Comparison of ENCODE assay signal across 13 cellular contexts in genomic region chr15:52290329-52290728, GRCh38. TPM values are rescaled to one million over a fixed set of nuclear protein-coding genes. Genes with fewer than 3 reads are reported as not detected.
A peak's percentile ranks its signal among the peaks of the same experiment; 100 is the strongest.
DNase-seq lines count a peak whose midpoint lies in the region; ATAC-seq, FAIRE-seq and TF ChIP-seq lines count a peak whose summit lies in the region.
"Had no signal": no experiment of that assay in that cellular context is flagged by ENCODE, and none has a peak within 500 bp of the region (broad histone marks: within the 10 kb centered on the region; RNA-seq: fewer than 3 reads in every experiment).

No MANE protein-coding gene starts in this region.

- no peak overlapping the region for H3K4me3 Mint-ChIP-seq in activated CD8-positive, alpha-beta memory T cell treated with anti-CD3 and anti-CD28 coated beads, Interleukin-2, amount 10 ng/mL, durations not matched to agents 7 days and 5 days

- no peak for DNase-seq in activated CD8-positive, alpha-beta memory T cell treated with anti-CD3 and anti-CD28 coated beads, Interleukin-2, amount 10 ng/mL, durations not matched to agents 7 days and 5 days
- DNase-seq in activated CD8-positive, alpha-beta memory T cell treated with anti-CD3 and anti-CD28 coated beads, Interleukin-2, amount 50 U/mL, for 48 hours = no peak
- no peak for DNase-seq in Panc1 (ENCODE audit: low read depth, low spot score)
- no peak for DNase-seq in thyroid gland
- no peak for DNase-seq in D721Med (ENCODE audit: insufficient read length, low spot score)
- no peak for DNase-seq in HAP-1 (ENCODE audit: low spot score in 2 of 2)
- DNase-seq: activated CD4-positive, alpha-beta T cell treated with anti-CD3 and anti-CD28 coated beads for 4 hours; DMS153; effector memory CD4-positive, alpha-beta T cell; kidney; upper lobe of right lung had no signal

- POLR2A ChIA-PET in Panc1 (lab: Charles Lee) = interaction anchor here (0.6 kb wide), 1 partner anchor 295 kb away, joined by 5 read pairs; no protein-coding TSS in a partner anchor

- H3K4me3 ChIP-seq in Panc1 (ENCODE audit: low read depth in 2 of 2, low read length in 2 of 2) (no peak overlapping the region), thyroid gland (replicated peaks in 1 of 3) (no peak overlapping the region), HAP-1 (no peak overlapping the region)
- H3K4me3 ChIP-seq: upper lobe of right lung had no signal

- peak; percentile 18 for ATAC-seq in activated CD8-positive, alpha-beta memory T cell treated with anti-CD3 and anti-CD28 coated beads, Interleukin-2, amount 10 ng/mL, durations not matched to agents 7 days and 5 days
- ATAC-seq in HG02763 (IDR thresholded peaks at IDR 0.05; ENCODE audit: unreplicated experiment) (peak; percentile 48), Panc1 (no peak), HG03460 (IDR thresholded peaks at IDR 0.05; ENCODE audit: unreplicated experiment) (no peak)

- CTCF ChIA-PET in activated CD8-positive, alpha-beta memory T cell treated with anti-CD3 and anti-CD28 coated beads, Interleukin-2, amount 10 ng/mL, durations not matched to agents 7 days and 5 days (lab: Charles Lee) = interaction anchor here (0.7 to 1.7 kb wide), 4 partner anchors 13 to 172 kb away, joined by 3 to 5 read pairs (median 3); no protein-coding TSS in a partner anchor
- CTCF ChIA-PET in Panc1 (lab: Charles Lee) = no interaction called here

- no peaks in the 10 kb centered on the region for H3K36me3 Mint-ChIP-seq in activated CD8-positive, alpha-beta memory T cell treated with anti-CD3 and anti-CD28 coated beads, Interleukin-2, amount 10 ng/mL, durations not matched to agents 7 days and 5 days

- 63 to 65% methylated on average over 4 of the region's 4 CpGs for WGBS in thyroid gland, 2 donors

- no peak for FAIRE-seq in D721Med (lab: Jason Lieb, UNC)
- FAIRE-seq: kidney had no signal

- H3K27me3 ChIP-seq in Panc1 (ENCODE audit: control insufficient read depth, insufficient read depth, low read length) (no peaks in the 10 kb centered on the region), thyroid gland (no peaks in the 10 kb centered on the region), HAP-1 (ENCODE audit: low read depth) (no peaks in the 10 kb centered on the region)

- intact Hi-C loops in Panc1 (cut with micrococcal nuclease; ENCODE audit: unreplicated experiment) = no loop called here
- intact Hi-C loops in thyroid gland (cut with DNase I) = no loop called here

- peaks cover 28% of the 10 kb centered on the region for H3K4me1 Mint-ChIP-seq in activated CD8-positive, alpha-beta memory T cell treated with anti-CD3 and anti-CD28 coated beads, Interleukin-2, amount 10 ng/mL, durations not matched to agents 7 days and 5 days

- H3K9me3 ChIP-seq in Panc1 (ENCODE audit: control insufficient read depth, insufficient read depth, low read depth, low read length) (no peaks in the 10 kb centered on the region), thyroid gland (no peaks in the 10 kb centered on the region), HAP-1 (no peaks in the 10 kb centered on the region)
- H3K9me3 ChIP-seq: upper lobe of right lung had no signal

- TF ChIP-seq CTCF in Panc1 (IDR thresholded peaks at IDR 0.05) (no peak), thyroid gland (IDR thresholded peaks at IDR 0.05) (no peak), D721Med (IDR thresholded peaks at IDR 0.05; ENCODE audit: insufficient read depth, missing control alignments) (no peak)

- H3K36me3 ChIP-seq in Panc1 (ENCODE audit: control insufficient read depth, insufficient read depth, low read length) (no peaks in the 10 kb centered on the region), thyroid gland (no peaks in the 10 kb centered on the region), HAP-1 (replicated peaks) (no peaks in the 10 kb centered on the region)
- H3K36me3 ChIP-seq: upper lobe of right lung had no signal

- H3K27ac Mint-ChIP-seq in activated CD8-positive, alpha-beta memory T cell treated with anti-CD3 and anti-CD28 coated beads, Interleukin-2, amount 10 ng/mL, durations not matched to agents 7 days and 5 days = no peak overlapping the region

- H3K4me1 ChIP-seq in Panc1 (ENCODE audit: control insufficient read depth, insufficient read depth, low read length) = peaks cover 64% of the 10 kb centered on the region
- H3K4me1 ChIP-seq in thyroid gland = peaks cover 47 to 54% of the 10 kb centered on the region in 2 donors
- no peaks in the 10 kb centered on the region; the same call in 1 of the 2 replicates for H3K4me1 ChIP-seq in HAP-1

- in situ Hi-C loops in Panc1 (cut with HindIII; ENCODE audit: low pct_unique_long_range_greater_than_20kb, low sequenced_read_pairs) (no loop called here), HAP-1 (cut with MboI; ENCODE audit: low sequenced_read_pairs) (no loop called here)

- H3K27me3 Mint-ChIP-seq in activated CD8-positive, alpha-beta memory T cell treated with anti-CD3 and anti-CD28 coated beads, Interleukin-2, amount 10 ng/mL, durations not matched to agents 7 days and 5 days = peaks cover 32% of the 10 kb centered on the region

- TF ChIP-seq POLR2A in thyroid gland (IDR thresholded peaks at IDR 0.05) = no peak

- H3K9me3 Mint-ChIP-seq in activated CD8-positive, alpha-beta memory T cell treated with anti-CD3 and anti-CD28 coated beads, Interleukin-2, amount 10 ng/mL, durations not matched to agents 7 days and 5 days (ENCODE audit: low read depth) = no peaks in the 10 kb centered on the region

- peak overlapping the region; percentile 13; the same call in 1 of the 2 replicates for H3K27ac ChIP-seq in Panc1 (ENCODE audit: low read length)
- peak overlapping the region; percentile 60 to 91 (median 91) for H3K27ac ChIP-seq in thyroid gland

- no TSS peak for BruUV-seq in Panc1 (replicated peaks; lab: Mats Ljungman, UMichigan)

RNA-seq across cellular contexts. Expression of gene MYO5C, which starts 5.3 kb away (rescaled TPM):
- total RNA-seq in activated CD8-positive, alpha-beta memory T cell treated with anti-CD3 and anti-CD28 coated beads, Interleukin-2, amount 10 ng/mL, durations not matched to agents 7 days and 5 days = 1 to 10 TPM in 1 of 2 experiments, under 1 TPM in 1; 0.94 to 1.3 TPM
- total RNA-seq in Panc1 (2021; ENCODE audit: unreplicated experiment) (28.2 TPM), thyroid gland (100 to 1,000 TPM in 2 of 4 donors, 10 to 100 TPM in 2; 84.0 to 130 (median 101) TPM)
- polyA plus RNA-seq in Panc1 (2012; ENCODE audit: insufficient read length) = 10.3 TPM

Comparison
In these comparisons a context has a peak if more than half of its experiments do, and no peak if none do; other contexts are left out.
1. ATAC-seq: peak in activated CD8-positive, alpha-beta memory T cell treated with anti-CD3 and anti-CD28 coated beads, Interleukin-2, amount 10 ng/mL, durations not matched to agents 7 days and 5 days (single experiment) and HG02763 (single experiment); none in Panc1 (single experiment) and HG03460 (single experiment).
2. RNA of gene MYO5C, which starts 5.3 kb away (total RNA-seq): 84.0 to 130 TPM in thyroid gland and 28.2 TPM in Panc1 (single experiment); 0.94 to 1.3 TPM in activated CD8-positive, alpha-beta memory T cell treated with anti-CD3 and anti-CD28 coated beads, Interleukin-2, amount 10 ng/mL, durations not matched to agents 7 days and 5 days; every median in the first group is over 10 times any median in the second.